ENCODE assay signal across 1 cellular context in the genomic region with DNA sequence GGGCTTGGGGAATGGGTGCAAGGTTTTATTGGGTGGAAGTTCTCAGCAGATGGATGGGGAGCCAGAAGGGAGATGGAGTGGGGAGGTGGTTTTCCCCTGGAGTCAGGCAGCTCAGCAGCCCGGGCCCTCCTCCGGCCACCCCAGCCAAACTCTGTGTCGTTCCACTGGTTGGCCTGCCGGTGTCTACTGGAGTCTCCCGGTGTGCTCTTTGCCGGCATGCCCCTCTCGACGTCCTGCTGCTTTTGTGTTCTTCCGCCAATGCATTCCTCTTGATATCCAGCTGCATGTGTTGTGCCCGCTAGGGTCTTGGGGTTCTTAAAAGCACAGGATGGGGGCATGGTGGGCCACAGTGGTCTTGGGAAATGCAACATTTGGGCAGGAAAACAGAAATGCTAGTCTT.
TF ChIP-seq lines count a peak whose summit lies in the region.

No MANE protein-coding gene starts in this region.

TF ChIP-seq in HepG2, 621 proteins besides CTCF, POLR2A, EP300 and RAD21 (continued from another document):
- TF ChIP-seq ZFP91 (CRISPR knock-in tag; IDR thresholded peaks at IDR 0.05; ENCODE audit: borderline replicate concordance) (peak; percentile 32; the same call in 1 of the 2 replicates), ZSCAN31 (CRISPR knock-in tag; IDR thresholded peaks at IDR 0.05; ENCODE audit: low read depth) (0 out of 2 replicates have a peak, but pooled peaks have one; percentile 30), DMAP1 (CRISPR knock-in tag; IDR thresholded peaks at IDR 0.05) (no peak), ZBTB49 (CRISPR knock-in tag; IDR thresholded peaks at IDR 0.05; ENCODE audit: borderline replicate concordance) (0 out of 2 replicates have a peak, but pooled peaks have one; percentile 28), ZNF597 (CRISPR knock-in tag; IDR thresholded peaks at IDR 0.05) (0 out of 2 replicates have a peak, but pooled peaks have one; percentile 58), KLF12 (CRISPR knock-in tag; IDR thresholded peaks at IDR 0.05; ENCODE audit: borderline replicate concordance) (peak; percentile 20; the same call in 1 of the 2 replicates), XRCC5 (optimal IDR thresholded peaks at IDR 0.05; ENCODE audit: low read length) (no peak), NFIB (CRISPR knock-in tag; IDR thresholded peaks at IDR 0.05; ENCODE audit: borderline replicate concordance) (no peak), TEAD2 (CRISPR knock-in tag; IDR thresholded peaks at IDR 0.05) (0 out of 2 replicates have a peak, but pooled peaks have one; percentile 46), ZNF232 (CRISPR knock-in tag; IDR thresholded peaks at IDR 0.05; ENCODE audit: borderline replicate concordance) (0 out of 2 replicates have a peak, but pooled peaks have one; percentile 39), ZFP37 (CRISPR knock-in tag; IDR thresholded peaks at IDR 0.05; ENCODE audit: borderline replicate concordance) (no peak)
